Comparison of ENCODE assay signal across 8 cellular contexts in the genomic region with DNA sequence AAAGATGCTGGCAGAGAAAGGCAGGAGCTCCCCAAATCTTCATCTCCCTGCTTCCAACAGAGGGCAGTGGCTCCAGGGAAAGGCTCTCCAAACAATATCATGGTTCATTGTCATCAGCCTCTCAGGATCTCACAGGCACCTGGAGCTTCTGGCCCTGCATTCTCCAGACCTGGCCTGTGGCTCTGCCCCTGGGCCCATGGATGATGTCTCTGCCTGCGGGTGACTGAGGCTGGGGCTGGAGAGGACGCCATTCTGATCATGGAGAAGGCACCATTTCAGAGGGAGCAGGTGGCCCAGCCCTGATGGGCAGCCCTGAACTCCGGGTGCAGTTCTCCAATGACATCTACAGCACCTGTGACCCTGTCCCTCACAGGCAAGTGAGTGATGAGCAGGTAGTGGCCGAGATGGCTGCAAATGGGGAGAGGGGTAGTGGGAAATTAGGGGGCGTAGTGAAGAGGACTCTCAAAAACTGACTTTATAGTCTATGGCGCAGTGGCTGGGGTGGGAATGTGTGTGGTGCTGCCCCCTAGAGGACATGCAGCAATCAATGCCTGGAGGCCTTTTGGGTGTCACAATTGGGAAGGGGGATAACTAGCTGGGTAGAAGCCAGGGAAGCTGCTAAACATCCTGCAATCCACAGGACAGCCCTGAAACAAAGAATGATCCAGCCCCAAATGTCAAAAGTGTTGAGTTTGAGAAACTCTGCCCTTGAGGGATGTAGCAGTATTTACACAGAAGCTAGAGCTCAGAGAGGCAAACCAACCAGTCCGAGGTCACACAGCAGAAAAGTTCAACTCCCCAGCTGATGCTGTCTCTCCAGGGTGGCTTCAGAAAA. TPM values are rescaled to one million over a fixed set of nuclear protein-coding genes. Genes with fewer than 3 reads are reported as not detected.
DNase-seq lines count a peak whose midpoint lies in the region; ATAC-seq and TF ChIP-seq lines count a peak whose summit lies in the region.

No MANE protein-coding gene starts in this region.

- no peaks in the 10 kb centered on the region for H3K36me3 ChIP-seq in BE2C
- no peaks in the 10 kb centered on the region for H3K36me3 ChIP-seq in WERI-Rb-1
- peaks cover 42% of the 10 kb centered on the region for H3K36me3 ChIP-seq in mesodermal cell (ENCODE audit: control insufficient read depth, insufficient read depth, low read length)
- H3K36me3 ChIP-seq in tibial artery, result no peaks in the 10 kb centered on the region

- intact Hi-C loops in tibial artery (cut with DNase I; ENCODE audit: low total_unique reads), result no loop called here

- TF ChIP-seq CTCF in BE2C (IDR thresholded peaks at IDR 0.05; ENCODE audit: low read depth, low read length) (peak; percentile 75), HFF-Myc (IDR thresholded peaks at IDR 0.05; ENCODE audit: low read depth, low read length, missing control alignments) (peak; percentile 75), WERI-Rb-1 (IDR thresholded peaks at IDR 0.05; ENCODE audit: low read depth, low read length) (peak; percentile 77), tibial artery (IDR thresholded peaks at IDR 0.05) (peak; percentile 51 to 52)

- DNase-seq in BE2C (peak; percentile 52), HFF-Myc (ENCODE audit: extremely low read depth, low read depth) (no peak), WERI-Rb-1 (peak; percentile 50), dermis blood vessel endothelial cell (peak; percentile 65), tibial artery (peak in 1 of 2 donors; percentile 70), kidney glomerular epithelial cell (lab: John Stamatoyannopoulos, UW) (no peak)

- ATAC-seq in GM21619 (IDR thresholded peaks at IDR 0.05; ENCODE audit: unreplicated experiment), result no peak

- WGBS in mesodermal cell (ENCODE audit: insufficient coverage in 2 of 2), 2 experiments, result 88 to 93% methylated on average over 6 to 7 of the region's 7 CpGs

- no peaks in the 10 kb centered on the region for H3K27me3 ChIP-seq in BE2C
- no peaks in the 10 kb centered on the region for H3K27me3 ChIP-seq in WERI-Rb-1 (ENCODE audit: insufficient read depth, low read depth, severe bottlenecking)
- H3K27me3 ChIP-seq in tibial artery, result no peaks in the 10 kb centered on the region

- H3K9me3 ChIP-seq in BE2C (no peaks in the 10 kb centered on the region), WERI-Rb-1 (ENCODE audit: severe bottlenecking) (no peaks in the 10 kb centered on the region), mesodermal cell (ENCODE audit: control insufficient read depth, low read length) (no peaks in the 10 kb centered on the region), tibial artery (no peaks in the 10 kb centered on the region)

- H3K27ac ChIP-seq in WERI-Rb-1 (no peak overlapping the region), mesodermal cell (ENCODE audit: low read depth, low read length, severe bottlenecking) (peak overlapping the region; percentile 67), tibial artery (peak overlapping the region; percentile 86 to 90)

- H3K4me1 ChIP-seq in BE2C, result peaks cover 3% of the 10 kb centered on the region; the same call in 1 of the 2 replicates
- H3K4me1 ChIP-seq in mesodermal cell (ENCODE audit: control insufficient read depth, insufficient read depth, low read length, poor library complexity, severe bottlenecking), result peaks cover 15% of the 10 kb centered on the region
- peaks cover 7 to 63% (median 52%) of the 10 kb centered on the region in 4 donors for H3K4me1 ChIP-seq in tibial artery

- H3K4me3 ChIP-seq in BE2C (ENCODE audit: low read depth, low read length), result no peak overlapping the region
- H3K4me3 ChIP-seq in HFF-Myc (replicated peaks; ENCODE audit: low read depth, low read length), result no peak overlapping the region
- no peak overlapping the region for H3K4me3 ChIP-seq in WERI-Rb-1 (ENCODE audit: low read depth, low read length)
- no peak overlapping the region for H3K4me3 ChIP-seq in mesodermal cell (ENCODE audit: extremely low read depth, insufficient read depth, low read length, poor library complexity, severe bottlenecking)
- H3K4me3 ChIP-seq in tibial artery, result no peak overlapping the region

RNA-seq across cellular contexts. Expression of a gene that starts 3.2 kb away (rescaled TPM):
- 6.0 TPM for polyA plus RNA-seq in BE2C (2012; ENCODE audit: insufficient read depth, insufficient read length, low read depth)
- 15.0 and 29.4 TPM in 2 replicates for total RNA-seq in dermis blood vessel endothelial cell
- polyA plus RNA-seq in mesodermal cell (2013, experiment 1 of 2), result 42.2 TPM
- polyA plus RNA-seq in mesodermal cell (2013, experiment 2 of 2), result 36.2 TPM

Comparison
In these comparisons a context has a peak if more than half of its experiments do, and no peak if none do; other contexts are left out.
1. DNase-seq: peak in BE2C (single experiment), WERI-Rb-1 (single experiment) and dermis blood vessel endothelial cell (single experiment); none in HFF-Myc (single experiment) and kidney glomerular epithelial cell (single experiment).
2. Peak in every context shown above with its lines, with median percentiles within 50 percentile points of each other: CTCF ChIP-seq.